Comparison of ENCODE assay signal across 13 cellular contexts in the genomic region with DNA sequence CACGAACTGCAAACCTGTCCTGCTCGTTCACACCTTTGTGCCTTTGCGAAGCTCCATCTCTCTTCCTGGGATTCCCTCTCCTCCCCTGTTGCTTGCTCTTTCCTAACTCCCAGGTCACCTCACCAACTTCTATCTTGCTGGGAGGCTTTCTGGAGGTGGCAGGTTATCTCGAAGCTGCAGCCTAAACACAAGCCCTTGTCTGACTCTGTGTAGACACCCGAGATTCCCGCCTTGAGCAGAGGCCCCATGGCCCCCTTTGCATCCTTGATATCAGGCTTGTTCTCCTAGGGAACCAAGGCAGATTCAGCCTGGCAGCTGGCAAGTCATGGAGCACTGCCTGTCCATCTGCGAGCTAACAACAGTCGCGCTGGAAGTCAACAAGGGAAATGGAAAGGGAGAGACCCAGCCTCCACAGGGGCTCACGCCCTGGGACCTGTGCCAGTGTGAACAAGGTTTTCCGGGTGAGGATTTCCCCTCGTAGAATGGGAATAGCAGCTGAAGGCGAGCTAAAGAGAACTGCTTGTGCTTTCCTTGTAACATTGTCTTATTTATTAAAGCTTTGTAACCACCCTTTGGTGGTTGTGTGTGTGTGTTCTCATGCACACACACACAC.
DNase-seq lines count a peak whose midpoint lies in the region; ATAC-seq, FAIRE-seq and TF ChIP-seq lines count a peak whose summit lies in the region.
"Had no signal": no experiment of that assay in that cellular context is flagged by ENCODE, and none has a peak within 500 bp of the region (broad histone marks: within the 10 kb centered on the region; RNA-seq: fewer than 3 reads in every experiment).

No MANE protein-coding gene starts in this region.

- H3K4me1 Mint-ChIP-seq in endothelial cell (ENCODE audit: unreplicated experiment) = peaks cover 37% of the 10 kb centered on the region

- H4K20me1 ChIP-seq in endothelial cell of umbilical vein (replicated peaks; ENCODE audit: control insufficient read depth, extremely low read depth, insufficient read depth, low read length) = no peaks in the 10 kb centered on the region

- H3K9me3 Mint-ChIP-seq in endothelial cell (ENCODE audit: unreplicated experiment) = no peaks in the 10 kb centered on the region

- CTCF ChIA-PET in endothelial cell of umbilical vein (lab: Charles Lee) = interaction anchor here (0.9 to 1.7 kb wide), 9 partner anchors 8 to 806 kb away, joined by 3 to 13 read pairs (median 4); a partner anchor contains a TSS

- H3K79me2 ChIP-seq in endothelial cell of umbilical vein (ENCODE audit: control insufficient read depth, insufficient read depth, low read length) = no peaks in the 10 kb centered on the region

- no peaks in the 10 kb centered on the region for H3K9me3 ChIP-seq in endothelial cell of umbilical vein (replicated peaks; ENCODE audit: control insufficient read depth, insufficient read depth, low read length)
- H3K9me3 ChIP-seq in breast epithelium = no peaks in the 10 kb centered on the region
- H3K9me3 ChIP-seq: SJCRH30 had no signal

- peak; percentile 98 for FAIRE-seq in endothelial cell of umbilical vein (lab: Jason Lieb, UNC)

- no peak overlapping the region for H3K27ac Mint-ChIP-seq in endothelial cell (ENCODE audit: unreplicated experiment)
- H3K27ac Mint-ChIP-seq: activated naive CD4-positive, alpha-beta T cell treated with anti-CD3 and anti-CD28 coated beads, Interleukin-2, amount 50 U/mL, for 72 hours; stimulated activated naive CD8-positive, alpha-beta T cell treated with anti-CD3 and anti-CD28 coated beads, Interleukin-15, Interleukin-2, amounts not matched to agents 100 ng/mL and 50 ng/mL, for 24 hours had no signal

- TF ChIP-seq CTCF in endothelial cell of umbilical vein (IDR thresholded peaks at IDR 0.05; ENCODE audit: extremely low read depth in 1 of 2, insufficient read depth in 1 of 2, low read depth in 1 of 2, low read length in 2 of 2) (no peak), breast epithelium (IDR thresholded peaks at IDR 0.05) (no peak), endothelial cell (IDR thresholded peaks at IDR 0.05; ENCODE audit: unreplicated experiment) (no peak)

- POLR2A ChIA-PET in endothelial cell of umbilical vein (lab: Charles Lee) = interaction anchor here (1.3 to 1.4 kb wide), 2 partner anchors 79 to 110 kb away, joined by 3 to 5 read pairs; a partner anchor contains a TSS

- ATAC-seq in GM18861 (IDR thresholded peaks at IDR 0.05; ENCODE audit: unreplicated experiment) = no peak
- ATAC-seq: activated naive CD4-positive, alpha-beta T cell treated with anti-CD3 and anti-CD28 coated beads, Interleukin-2, amount 50 U/mL, for 72 hours had no signal

- H2AFZ ChIP-seq in endothelial cell of umbilical vein (ENCODE audit: low read depth, low read length) = peak overlapping the region; percentile 9

- intact Hi-C loops in endothelial cell of umbilical vein (cut with micrococcal nuclease) = loop anchor here (1.0 to 10.0 kb wide), 3 partner anchors 9 to 379 kb away; no protein-coding TSS in a partner anchor
- intact Hi-C loops in breast epithelium (cut with DNase I; ENCODE audit: low total_unique reads) = no loop called here

- H3K9ac ChIP-seq in endothelial cell of umbilical vein (replicated peaks; ENCODE audit: extremely low read depth, insufficient read depth, low read length) = peak overlapping the region; percentile 2

- H3K4me1 ChIP-seq in endothelial cell of umbilical vein (ENCODE audit: control insufficient read depth, extremely low read depth, insufficient read depth, low read length) = peaks cover 62% of the 10 kb centered on the region
- no peaks in the 10 kb centered on the region for H3K4me1 ChIP-seq in breast epithelium

- peak; percentile 51 for TF ChIP-seq POLR2A in endothelial cell of umbilical vein (IDR thresholded peaks at IDR 0.05; ENCODE audit: low read depth, low read length)
- TF ChIP-seq POLR2A in breast epithelium (IDR thresholded peaks at IDR 0.05) = no peak

- H3K36me3 ChIP-seq in endothelial cell of umbilical vein (ENCODE audit: control insufficient read depth in 2 of 2, extremely low read depth in 1 of 2, insufficient read depth in 2 of 2, low read length in 2 of 2) (no peaks in the 10 kb centered on the region), breast epithelium (no peaks in the 10 kb centered on the region)
- H3K36me3 ChIP-seq: SJCRH30 had no signal

- dilution Hi-C loops in endothelial cell of umbilical vein (cut with MboI; ENCODE audit: extremely low pct_ligation_motif_present, low sequenced_read_pairs) = no loop called here

- H3K36me3 Mint-ChIP-seq in endothelial cell (ENCODE audit: low read depth, unreplicated experiment) = no peaks in the 10 kb centered on the region
- H3K36me3 Mint-ChIP-seq: activated naive CD4-positive, alpha-beta T cell treated with anti-CD3 and anti-CD28 coated beads, Interleukin-2, amount 50 U/mL, for 72 hours had no signal

- no peak overlapping the region for H3K4me3 Mint-ChIP-seq in endothelial cell (ENCODE audit: unreplicated experiment)
- H3K4me3 Mint-ChIP-seq: stimulated activated naive CD8-positive, alpha-beta T cell treated with anti-CD3 and anti-CD28 coated beads, Interleukin-15, Interleukin-2, amounts not matched to agents 100 ng/mL and 50 ng/mL, for 24 hours had no signal

- peak; percentile 74 for DNase-seq in DMS153 treated with DMSO at 0.1 percent for 48 hours (lab: John Stamatoyannopoulos, UW; ENCODE audit: unreplicated experiment)
- DNase-seq in NCI-H2171 treated with DMSO at 0.1 percent for 48 hours (lab: John Stamatoyannopoulos, UW) = peak; percentile 78
- DNase-seq in endothelial cell of umbilical vein (ENCODE audit: low read depth, low spot score) = peak; percentile 96
- peak; percentile 27 for DNase-seq in myocyte (ENCODE audit: low read depth)
- no peak for DNase-seq in breast epithelium (ENCODE audit: low spot score in 2 of 2)
- DNase-seq in NCI-H226 = no peak
- no peak for DNase-seq in endothelial cell (ENCODE audit: low spot score)
- DNase-seq: midbrain, NCI-H526 had no signal

- H3K27ac ChIP-seq in endothelial cell of umbilical vein (ENCODE audit: insufficient read depth, low read depth, low read length) (peak overlapping the region; percentile 48), breast epithelium (peak overlapping the region in 1 of 2 donors; percentile 59)
- H3K27ac ChIP-seq: SJCRH30 had no signal

- H3K9me1 ChIP-seq in endothelial cell of umbilical vein (replicated peaks; ENCODE audit: control insufficient read depth, extremely low read depth, insufficient read depth, low read length) = no peaks in the 10 kb centered on the region

- no peaks in the 10 kb centered on the region for H3K27me3 Mint-ChIP-seq in endothelial cell (ENCODE audit: unreplicated experiment)
- H3K27me3 Mint-ChIP-seq: stimulated activated naive CD8-positive, alpha-beta T cell treated with anti-CD3 and anti-CD28 coated beads, Interleukin-15, Interleukin-2, amounts not matched to agents 100 ng/mL and 50 ng/mL, for 24 hours had no signal

- BruUV-seq in endothelial cell of umbilical vein (replicated peaks; lab: Mats Ljungman, UMichigan) = no TSS peak

- H3K4me3 ChIP-seq in endothelial cell of umbilical vein (replicated peaks in 1 of 3; ENCODE audit: insufficient read depth in 1 of 3, low read depth in 1 of 3, low read length in 3 of 3) (no peak overlapping the region), breast epithelium (no peak overlapping the region)
- H3K4me3 ChIP-seq: SJCRH30 had no signal

- H3K4me2 ChIP-seq in endothelial cell of umbilical vein (ENCODE audit: insufficient read depth, low read length) = peak overlapping the region; percentile 20

- no peaks in the 10 kb centered on the region for H3K27me3 ChIP-seq in endothelial cell of umbilical vein (ENCODE audit: control insufficient read depth in 2 of 2, insufficient read depth in 2 of 2, low read length in 2 of 2)
- no peaks in the 10 kb centered on the region for H3K27me3 ChIP-seq in breast epithelium
- H3K27me3 ChIP-seq: SJCRH30 had no signal

TF ChIP-seq in endothelial cell of umbilical vein, 7 proteins besides CTCF, POLR2A, EP300 and RAD21:
- no peak for TF ChIP-seq MYC (IDR thresholded peaks at IDR 0.05; ENCODE audit: low read depth, low read length)
- TF ChIP-seq POLR2AphosphoS5 (IDR thresholded peaks at IDR 0.05; ENCODE audit: insufficient read depth, low read depth, low read length) = peak; percentile 86
- peak; percentile 24 for TF ChIP-seq FOS (IDR thresholded peaks at IDR 0.05; ENCODE audit: borderline replicate concordance, insufficient read depth, low read length)

Comparison
In these comparisons a context has a peak if more than half of its experiments do, and no peak if none do; other contexts are left out.
1. DNase-seq: peak in DMS153 treated with DMSO at 0.1 percent for 48 hours (single experiment), NCI-H2171 treated with DMSO at 0.1 percent for 48 hours (single experiment), endothelial cell of umbilical vein (single experiment) and myocyte (single experiment); none in breast epithelium (0 of 2), NCI-H226 (single experiment) and endothelial cell (single experiment).